Comparison of ENCODE assay signal across 1 cellular context in the genomic region with DNA sequence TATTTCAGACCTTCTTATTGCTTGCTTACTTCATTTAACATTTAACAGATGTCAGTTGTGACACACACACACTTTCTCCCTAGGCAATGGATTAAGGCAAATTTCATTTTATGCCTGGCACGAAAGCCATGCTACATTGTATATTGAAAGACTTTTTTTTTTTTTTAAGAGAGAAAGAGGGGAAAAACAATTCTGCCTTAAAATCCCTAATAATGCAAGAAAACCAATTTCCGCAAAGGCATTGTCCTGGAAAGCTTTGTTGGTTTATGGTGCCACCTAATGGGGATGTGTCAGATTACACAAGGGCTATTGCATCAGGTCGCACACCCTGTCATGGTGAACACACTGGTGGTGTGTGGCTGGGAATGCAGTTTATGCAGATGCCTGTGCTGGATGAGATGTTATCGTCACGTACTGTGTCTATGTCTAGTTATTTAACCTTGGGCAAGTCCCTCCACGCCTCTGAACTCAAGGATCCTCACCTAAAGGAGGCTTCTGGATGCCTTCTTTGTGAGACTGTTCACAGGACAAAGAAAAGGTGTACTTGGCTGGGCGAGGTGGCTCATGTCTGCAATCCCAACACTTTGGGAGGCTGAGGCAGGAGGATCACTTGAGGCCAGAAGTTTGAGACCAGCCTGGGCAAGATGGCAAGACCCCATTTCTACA.
A peak's percentile ranks its signal among the peaks of the same experiment; 100 is the strongest.
TF ChIP-seq lines count a peak whose summit lies in the region.

No MANE protein-coding gene starts in this region.

TF ChIP-seq in K562, 482 proteins besides CTCF, POLR2A, EP300 and RAD21 (continued from another document and continues in another):
- TF ChIP-seq, protein P1, sequence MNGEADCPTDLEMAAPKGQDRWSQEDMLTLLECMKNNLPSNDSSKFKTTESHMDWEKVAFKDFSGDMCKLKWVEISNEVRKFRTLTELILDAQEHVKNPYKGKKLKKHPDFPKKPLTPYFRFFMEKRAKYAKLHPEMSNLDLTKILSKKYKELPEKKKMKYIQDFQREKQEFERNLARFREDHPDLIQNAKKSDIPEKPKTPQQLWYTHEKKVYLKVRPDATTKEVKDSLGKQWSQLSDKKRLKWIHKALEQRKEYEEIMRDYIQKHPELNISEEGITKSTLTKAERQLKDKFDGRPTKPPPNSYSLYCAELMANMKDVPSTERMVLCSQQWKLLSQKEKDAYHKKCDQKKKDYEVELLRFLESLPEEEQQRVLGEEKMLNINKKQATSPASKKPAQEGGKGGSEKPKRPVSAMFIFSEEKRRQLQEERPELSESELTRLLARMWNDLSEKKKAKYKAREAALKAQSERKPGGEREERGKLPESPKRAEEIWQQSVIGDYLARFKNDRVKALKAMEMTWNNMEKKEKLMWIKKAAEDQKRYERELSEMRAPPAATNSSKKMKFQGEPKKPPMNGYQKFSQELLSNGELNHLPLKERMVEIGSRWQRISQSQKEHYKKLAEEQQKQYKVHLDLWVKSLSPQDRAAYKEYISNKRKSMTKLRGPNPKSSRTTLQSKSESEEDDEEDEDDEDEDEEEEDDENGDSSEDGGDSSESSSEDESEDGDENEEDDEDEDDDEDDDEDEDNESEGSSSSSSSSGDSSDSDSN (IDR thresholded peaks at IDR 0.05; ENCODE audit: borderline replicate concordance in 1 of 2, low read depth in 2 of 2, low read length in 2 of 2) = 0 out of 4 replicates have a peak, but pooled peaks of 1 of the 2 experiments have one; percentile 36
- TF ChIP-seq FIP1L1 (IDR thresholded peaks at IDR 0.05; ENCODE audit: low read depth, low read length, poor library complexity, severe bottlenecking) (no peak), KDM5B (IDR thresholded peaks at IDR 0.05; ENCODE audit: insufficient replicate concordance, low read depth, low read length) (no peak), ILK (tag; IDR thresholded peaks at IDR 0.05; ENCODE audit: borderline replicate concordance, low read depth) (no peak), NCOA1 (IDR thresholded peaks at IDR 0.05; ENCODE audit: low read depth) (no peak), SRSF7 (optimal IDR thresholded peaks at IDR 0.05; ENCODE audit: low read depth, low read length) (no peak), ZNF384 (IDR thresholded peaks at IDR 0.05; ENCODE audit: low read depth, low read length) (peak; percentile 55; the same call in 1 of the 2 replicates), TBL1XR1 (IDR thresholded peaks at IDR 0.05; ENCODE audit: low read length in 2 of 2) (no peak), MTA2 (IDR thresholded peaks at IDR 0.05; ENCODE audit: low read depth) (no peak), ZNF12 (CRISPR knock-in tag; IDR thresholded peaks at IDR 0.05) (no peak), RBM17 (IDR thresholded peaks at IDR 0.05; ENCODE audit: borderline replicate concordance, low read depth, low read length) (no peak), ZNF57 (CRISPR knock-in tag; IDR thresholded peaks at IDR 0.05) (no peak), NFIC (IDR thresholded peaks at IDR 0.05) (peak; percentile 5; the same call in 1 of the 2 replicates), FOXA3 (CRISPR knock-in tag; conservative IDR thresholded peaks at IDR 0.05 in 1 of 2, IDR thresholded peaks at IDR 0.05 in 1 of 2) (0 out of 4 replicates have a peak, but pooled peaks of 1 of the 2 experiments have one; percentile 23), CHD4 (IDR thresholded peaks at IDR 0.05; ENCODE audit: insufficient read depth, insufficient replicate concordance, low read depth, low read length, poor library complexity, severe bottlenecking) (no peak), POLR2AphosphoS2 (IDR thresholded peaks at IDR 0.05; ENCODE audit: low read length) (no peak), BRF1 (IDR thresholded peaks at IDR 0.05; ENCODE audit: borderline replicate concordance, extremely low read depth, insufficient read length) (no peak), POU5F1 (IDR thresholded peaks at IDR 0.05; ENCODE audit: borderline replicate concordance, low read depth, low read length, partially characterized antibody) (no peak), GABPB1 (CRISPR knock-in tag; IDR thresholded peaks at IDR 0.05) (no peak), SMAD1 (IDR thresholded peaks at IDR 0.05; ENCODE audit: low read depth, low read length, partially characterized antibody) (no peak), IRF2 (CRISPR knock-in tag; IDR thresholded peaks at IDR 0.05) (no peak), MECOM (CRISPR knock-in tag; IDR thresholded peaks at IDR 0.05) (no peak), CHD1 (IDR thresholded peaks at IDR 0.05; ENCODE audit: low read length) (no peak), DDX20 (tag; IDR thresholded peaks at IDR 0.05; ENCODE audit: low read depth) (no peak), ZNF175 (CRISPR knock-in tag; IDR thresholded peaks at IDR 0.05; ENCODE audit: low read depth) (no peak), ZNF311 (CRISPR knock-in tag; IDR thresholded peaks at IDR 0.05) (no peak), CC2D1A (IDR thresholded peaks at IDR 0.05) (0 out of 2 replicates have a peak, but pooled peaks have one; percentile 19), ZNF197 (CRISPR knock-in tag; IDR thresholded peaks at IDR 0.05; ENCODE audit: low read depth) (no peak), TEAD4 (IDR thresholded peaks at IDR 0.05; ENCODE audit: low read length) (peak; percentile 66; the same call in 1 of the 2 replicates), TEAD4 (CRISPR knock-in tag; IDR thresholded peaks at IDR 0.05; ENCODE audit: borderline replicate concordance) (no peak)
- TF ChIP-seq, protein P2, sequence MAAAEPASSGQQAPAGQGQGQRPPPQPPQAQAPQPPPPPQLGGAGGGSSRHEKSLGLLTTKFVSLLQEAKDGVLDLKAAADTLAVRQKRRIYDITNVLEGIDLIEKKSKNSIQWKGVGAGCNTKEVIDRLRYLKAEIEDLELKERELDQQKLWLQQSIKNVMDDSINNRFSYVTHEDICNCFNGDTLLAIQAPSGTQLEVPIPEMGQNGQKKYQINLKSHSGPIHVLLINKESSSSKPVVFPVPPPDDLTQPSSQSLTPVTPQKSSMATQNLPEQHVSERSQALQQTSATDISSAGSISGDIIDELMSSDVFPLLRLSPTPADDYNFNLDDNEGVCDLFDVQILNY (CRISPR knock-in tag; IDR thresholded peaks at IDR 0.05) = no peak
- TF ChIP-seq, protein P3, sequence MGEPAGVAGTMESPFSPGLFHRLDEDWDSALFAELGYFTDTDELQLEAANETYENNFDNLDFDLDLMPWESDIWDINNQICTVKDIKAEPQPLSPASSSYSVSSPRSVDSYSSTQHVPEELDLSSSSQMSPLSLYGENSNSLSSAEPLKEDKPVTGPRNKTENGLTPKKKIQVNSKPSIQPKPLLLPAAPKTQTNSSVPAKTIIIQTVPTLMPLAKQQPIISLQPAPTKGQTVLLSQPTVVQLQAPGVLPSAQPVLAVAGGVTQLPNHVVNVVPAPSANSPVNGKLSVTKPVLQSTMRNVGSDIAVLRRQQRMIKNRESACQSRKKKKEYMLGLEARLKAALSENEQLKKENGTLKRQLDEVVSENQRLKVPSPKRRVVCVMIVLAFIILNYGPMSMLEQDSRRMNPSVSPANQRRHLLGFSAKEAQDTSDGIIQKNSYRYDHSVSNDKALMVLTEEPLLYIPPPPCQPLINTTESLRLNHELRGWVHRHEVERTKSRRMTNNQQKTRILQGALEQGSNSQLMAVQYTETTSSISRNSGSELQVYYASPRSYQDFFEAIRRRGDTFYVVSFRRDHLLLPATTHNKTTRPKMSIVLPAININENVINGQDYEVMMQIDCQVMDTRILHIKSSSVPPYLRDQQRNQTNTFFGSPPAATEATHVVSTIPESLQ (CRISPR knock-in tag; IDR thresholded peaks at IDR 0.05) = no peak
- TF ChIP-seq, protein P4, sequence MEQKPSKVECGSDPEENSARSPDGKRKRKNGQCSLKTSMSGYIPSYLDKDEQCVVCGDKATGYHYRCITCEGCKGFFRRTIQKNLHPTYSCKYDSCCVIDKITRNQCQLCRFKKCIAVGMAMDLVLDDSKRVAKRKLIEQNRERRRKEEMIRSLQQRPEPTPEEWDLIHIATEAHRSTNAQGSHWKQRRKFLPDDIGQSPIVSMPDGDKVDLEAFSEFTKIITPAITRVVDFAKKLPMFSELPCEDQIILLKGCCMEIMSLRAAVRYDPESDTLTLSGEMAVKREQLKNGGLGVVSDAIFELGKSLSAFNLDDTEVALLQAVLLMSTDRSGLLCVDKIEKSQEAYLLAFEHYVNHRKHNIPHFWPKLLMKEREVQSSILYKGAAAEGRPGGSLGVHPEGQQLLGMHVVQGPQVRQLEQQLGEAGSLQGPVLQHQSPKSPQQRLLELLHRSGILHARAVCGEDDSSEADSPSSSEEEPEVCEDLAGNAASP (IDR thresholded peaks at IDR 0.05) = no peak
- TF ChIP-seq, protein P5, sequence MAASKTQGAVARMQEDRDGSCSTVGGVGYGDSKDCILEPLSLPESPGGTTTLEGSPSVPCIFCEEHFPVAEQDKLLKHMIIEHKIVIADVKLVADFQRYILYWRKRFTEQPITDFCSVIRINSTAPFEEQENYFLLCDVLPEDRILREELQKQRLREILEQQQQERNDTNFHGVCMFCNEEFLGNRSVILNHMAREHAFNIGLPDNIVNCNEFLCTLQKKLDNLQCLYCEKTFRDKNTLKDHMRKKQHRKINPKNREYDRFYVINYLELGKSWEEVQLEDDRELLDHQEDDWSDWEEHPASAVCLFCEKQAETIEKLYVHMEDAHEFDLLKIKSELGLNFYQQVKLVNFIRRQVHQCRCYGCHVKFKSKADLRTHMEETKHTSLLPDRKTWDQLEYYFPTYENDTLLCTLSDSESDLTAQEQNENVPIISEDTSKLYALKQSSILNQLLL (CRISPR knock-in tag; IDR thresholded peaks at IDR 0.05; ENCODE audit: borderline replicate concordance) = no peak
- TF ChIP-seq, protein P6, sequence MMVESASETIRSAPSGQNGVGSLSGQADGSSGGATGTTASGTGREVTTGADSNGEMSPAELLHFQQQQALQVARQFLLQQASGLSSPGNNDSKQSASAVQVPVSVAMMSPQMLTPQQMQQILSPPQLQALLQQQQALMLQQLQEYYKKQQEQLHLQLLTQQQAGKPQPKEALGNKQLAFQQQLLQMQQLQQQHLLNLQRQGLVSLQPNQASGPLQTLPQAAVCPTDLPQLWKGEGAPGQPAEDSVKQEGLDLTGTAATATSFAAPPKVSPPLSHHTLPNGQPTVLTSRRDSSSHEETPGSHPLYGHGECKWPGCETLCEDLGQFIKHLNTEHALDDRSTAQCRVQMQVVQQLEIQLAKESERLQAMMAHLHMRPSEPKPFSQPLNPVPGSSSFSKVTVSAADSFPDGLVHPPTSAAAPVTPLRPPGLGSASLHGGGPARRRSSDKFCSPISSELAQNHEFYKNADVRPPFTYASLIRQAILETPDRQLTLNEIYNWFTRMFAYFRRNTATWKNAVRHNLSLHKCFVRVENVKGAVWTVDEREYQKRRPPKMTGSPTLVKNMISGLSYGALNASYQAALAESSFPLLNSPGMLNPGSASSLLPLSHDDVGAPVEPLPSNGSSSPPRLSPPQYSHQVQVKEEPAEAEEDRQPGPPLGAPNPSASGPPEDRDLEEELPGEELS (CRISPR knock-in tag; IDR thresholded peaks at IDR 0.05; ENCODE audit: borderline replicate concordance) = no peak
- TF ChIP-seq, protein P7, sequence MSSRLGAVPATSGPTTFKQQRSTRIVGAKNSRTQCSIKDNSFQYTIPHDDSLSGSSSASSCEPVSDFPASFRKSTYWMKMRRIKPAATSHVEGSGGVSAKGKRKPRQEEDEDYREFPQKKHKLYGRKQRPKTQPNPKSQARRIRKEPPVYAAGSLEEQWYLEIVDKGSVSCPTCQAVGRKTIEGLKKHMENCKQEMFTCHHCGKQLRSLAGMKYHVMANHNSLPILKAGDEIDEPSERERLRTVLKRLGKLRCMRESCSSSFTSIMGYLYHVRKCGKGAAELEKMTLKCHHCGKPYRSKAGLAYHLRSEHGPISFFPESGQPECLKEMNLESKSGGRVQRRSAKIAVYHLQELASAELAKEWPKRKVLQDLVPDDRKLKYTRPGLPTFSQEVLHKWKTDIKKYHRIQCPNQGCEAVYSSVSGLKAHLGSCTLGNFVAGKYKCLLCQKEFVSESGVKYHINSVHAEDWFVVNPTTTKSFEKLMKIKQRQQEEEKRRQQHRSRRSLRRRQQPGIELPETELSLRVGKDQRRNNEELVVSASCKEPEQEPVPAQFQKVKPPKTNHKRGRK (tag; IDR thresholded peaks at IDR 0.05) = no peak
- TF ChIP-seq, protein P8, sequence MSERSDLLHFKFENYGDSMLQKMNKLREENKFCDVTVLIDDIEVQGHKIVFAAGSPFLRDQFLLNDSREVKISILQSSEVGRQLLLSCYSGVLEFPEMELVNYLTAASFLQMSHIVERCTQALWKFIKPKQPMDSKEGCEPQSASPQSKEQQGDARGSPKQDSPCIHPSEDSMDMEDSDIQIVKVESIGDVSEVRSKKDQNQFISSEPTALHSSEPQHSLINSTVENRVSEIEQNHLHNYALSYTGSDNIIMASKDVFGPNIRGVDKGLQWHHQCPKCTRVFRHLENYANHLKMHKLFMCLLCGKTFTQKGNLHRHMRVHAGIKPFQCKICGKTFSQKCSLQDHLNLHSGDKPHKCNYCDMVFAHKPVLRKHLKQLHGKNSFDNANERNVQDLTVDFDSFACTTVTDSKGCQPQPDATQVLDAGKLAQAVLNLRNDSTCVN (CRISPR knock-in tag; IDR thresholded peaks at IDR 0.05) = no peak
- TF ChIP-seq, protein P9, sequence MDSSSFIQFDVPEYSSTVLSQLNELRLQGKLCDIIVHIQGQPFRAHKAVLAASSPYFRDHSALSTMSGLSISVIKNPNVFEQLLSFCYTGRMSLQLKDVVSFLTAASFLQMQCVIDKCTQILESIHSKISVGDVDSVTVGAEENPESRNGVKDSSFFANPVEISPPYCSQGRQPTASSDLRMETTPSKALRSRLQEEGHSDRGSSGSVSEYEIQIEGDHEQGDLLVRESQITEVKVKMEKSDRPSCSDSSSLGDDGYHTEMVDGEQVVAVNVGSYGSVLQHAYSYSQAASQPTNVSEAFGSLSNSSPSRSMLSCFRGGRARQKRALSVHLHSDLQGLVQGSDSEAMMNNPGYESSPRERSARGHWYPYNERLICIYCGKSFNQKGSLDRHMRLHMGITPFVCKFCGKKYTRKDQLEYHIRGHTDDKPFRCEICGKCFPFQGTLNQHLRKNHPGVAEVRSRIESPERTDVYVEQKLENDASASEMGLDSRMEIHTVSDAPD (CRISPR knock-in tag; IDR thresholded peaks at IDR 0.05) = no peak
- TF ChIP-seq, protein P10, sequence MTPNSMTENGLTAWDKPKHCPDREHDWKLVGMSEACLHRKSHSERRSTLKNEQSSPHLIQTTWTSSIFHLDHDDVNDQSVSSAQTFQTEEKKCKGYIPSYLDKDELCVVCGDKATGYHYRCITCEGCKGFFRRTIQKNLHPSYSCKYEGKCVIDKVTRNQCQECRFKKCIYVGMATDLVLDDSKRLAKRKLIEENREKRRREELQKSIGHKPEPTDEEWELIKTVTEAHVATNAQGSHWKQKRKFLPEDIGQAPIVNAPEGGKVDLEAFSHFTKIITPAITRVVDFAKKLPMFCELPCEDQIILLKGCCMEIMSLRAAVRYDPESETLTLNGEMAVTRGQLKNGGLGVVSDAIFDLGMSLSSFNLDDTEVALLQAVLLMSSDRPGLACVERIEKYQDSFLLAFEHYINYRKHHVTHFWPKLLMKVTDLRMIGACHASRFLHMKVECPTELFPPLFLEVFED (CRISPR knock-in tag; conservative IDR thresholded peaks at IDR 0.05) = no peak
- TF ChIP-seq, protein P11, sequence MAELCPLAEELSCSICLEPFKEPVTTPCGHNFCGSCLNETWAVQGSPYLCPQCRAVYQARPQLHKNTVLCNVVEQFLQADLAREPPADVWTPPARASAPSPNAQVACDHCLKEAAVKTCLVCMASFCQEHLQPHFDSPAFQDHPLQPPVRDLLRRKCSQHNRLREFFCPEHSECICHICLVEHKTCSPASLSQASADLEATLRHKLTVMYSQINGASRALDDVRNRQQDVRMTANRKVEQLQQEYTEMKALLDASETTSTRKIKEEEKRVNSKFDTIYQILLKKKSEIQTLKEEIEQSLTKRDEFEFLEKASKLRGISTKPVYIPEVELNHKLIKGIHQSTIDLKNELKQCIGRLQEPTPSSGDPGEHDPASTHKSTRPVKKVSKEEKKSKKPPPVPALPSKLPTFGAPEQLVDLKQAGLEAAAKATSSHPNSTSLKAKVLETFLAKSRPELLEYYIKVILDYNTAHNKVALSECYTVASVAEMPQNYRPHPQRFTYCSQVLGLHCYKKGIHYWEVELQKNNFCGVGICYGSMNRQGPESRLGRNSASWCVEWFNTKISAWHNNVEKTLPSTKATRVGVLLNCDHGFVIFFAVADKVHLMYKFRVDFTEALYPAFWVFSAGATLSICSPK (IDR thresholded peaks at IDR 0.05; ENCODE audit: borderline replicate concordance) = no peak
